Comparison of ENCODE assay signal across 8 cellular contexts in the genomic region with DNA sequence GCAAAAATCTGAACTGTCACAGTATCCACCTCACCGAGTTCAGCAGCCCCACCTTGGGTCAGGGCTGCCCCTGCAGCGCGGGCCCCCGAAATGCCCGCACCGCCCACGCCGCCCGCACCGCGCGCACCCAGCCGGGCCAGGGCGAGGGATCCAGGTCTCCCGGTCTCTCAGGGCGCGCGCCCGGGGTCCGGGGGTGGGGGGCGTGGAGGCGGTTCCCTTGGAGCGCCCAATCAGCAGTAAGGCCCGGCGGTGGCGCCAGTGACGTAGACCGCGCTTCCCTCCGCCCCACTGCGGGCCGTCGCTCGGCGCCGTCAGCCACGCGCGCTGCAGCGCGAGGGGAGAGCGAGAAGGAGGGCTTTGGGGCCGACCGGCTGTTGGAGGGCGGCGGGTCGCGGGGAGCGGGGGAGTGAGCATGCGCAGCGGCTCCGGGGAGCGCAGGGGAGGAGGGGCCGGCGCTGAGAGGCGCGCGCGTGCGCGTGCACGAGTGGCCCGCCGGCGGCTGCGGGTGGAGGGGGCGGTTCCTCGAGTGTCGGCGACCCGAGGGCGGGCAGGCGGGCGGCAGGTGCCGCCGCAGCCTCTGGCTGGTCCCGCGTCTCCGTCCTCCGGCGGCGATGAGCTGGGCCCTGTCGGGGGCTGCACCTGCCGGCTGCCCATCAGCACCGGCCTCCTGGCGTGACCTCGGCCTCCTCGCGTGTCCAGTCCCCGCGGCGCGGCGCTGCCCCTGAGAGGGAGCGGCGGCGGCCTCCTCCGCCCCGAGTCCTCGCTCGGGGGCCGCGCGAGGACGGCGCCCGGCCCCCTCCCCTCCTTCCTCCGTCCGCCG. TPM values are rescaled to one million over a fixed set of nuclear protein-coding genes. Genes with fewer than 3 reads are reported as not detected.
DNase-seq lines count a peak whose midpoint lies in the region; ATAC-seq and TF ChIP-seq lines count a peak whose summit lies in the region.

A gene with protein sequence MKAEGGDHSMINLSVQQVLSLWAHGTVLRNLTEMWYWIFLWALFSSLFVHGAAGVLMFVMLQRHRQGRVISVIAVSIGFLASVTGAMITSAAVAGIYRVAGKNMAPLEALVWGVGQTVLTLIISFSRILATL (plus strand): TSS at position 521 of the 820 bp plus-strand sequence. CDS start 529 bp downstream, outside the sequence.

- H3K36me3 Mint-ChIP-seq in activated naive CD8-positive, alpha-beta T cell treated with anti-CD3 and anti-CD28 coated beads, Interleukin-2, amount 10 ng/mL, durations not matched to agents 7 days and 5 days: no peaks in the 10 kb centered on the region

- H3K23ac ChIP-seq in trophoblast cell (ENCODE audit: low read length): no peak within 1 kb of the TSS

- H3K27me3 Mint-ChIP-seq in activated naive CD8-positive, alpha-beta T cell treated with anti-CD3 and anti-CD28 coated beads, Interleukin-2, amount 10 ng/mL, durations not matched to agents 7 days and 5 days: peaks cover 43% of the 10 kb centered on the region

- peak; percentile 97 for DNase-seq in GM12865 (ENCODE audit: low read depth)
- peak; percentile 94 for DNase-seq in NCI-H1105 treated with DMSO at 0.1 percent for 48 hours (lab: John Stamatoyannopoulos, UW)
- peak; percentile 93 for DNase-seq in SKM-1 treated with dmso at 0.1 percent for 144 hours (lab: John Stamatoyannopoulos, UW; ENCODE audit: unreplicated experiment)
- peak; percentile 97 for DNase-seq in activated naive CD8-positive, alpha-beta T cell treated with anti-CD3 and anti-CD28 coated beads, Interleukin-2, amount 10 ng/mL, durations not matched to agents 7 days and 5 days
- DNase-seq in Right ventricle myocardium superior: peak; percentile 96
- peak; percentile 58 to 68 for DNase-seq in trophoblast cell
- DNase-seq in tibial artery: peak; percentile 86 to 95

- H3K14ac ChIP-seq in trophoblast cell (ENCODE audit: low read length): peak within 1 kb of the TSS; percentile 32

- H3K27ac ChIP-seq in trophoblast cell (ENCODE audit: low read depth, low read length): peak within 1 kb of the TSS; percentile 15
- H3K27ac ChIP-seq in tibial artery: peak within 1 kb of the TSS; percentile 71 to 77

- H2BK12ac ChIP-seq in trophoblast cell (ENCODE audit: low read length): no peak within 1 kb of the TSS

- H2AFZ ChIP-seq in trophoblast cell (ENCODE audit: insufficient read depth, low read length, poor library complexity): peak within 1 kb of the TSS; percentile 46

- H4K91ac ChIP-seq in trophoblast cell (ENCODE audit: low read depth, low read length): peak within 1 kb of the TSS; percentile 37

- H3K27ac Mint-ChIP-seq in activated naive CD8-positive, alpha-beta T cell treated with anti-CD3 and anti-CD28 coated beads, Interleukin-2, amount 10 ng/mL, durations not matched to agents 7 days and 5 days: peak within 1 kb of the TSS; percentile 60

- no peaks in the 10 kb centered on the region for H3K9me3 ChIP-seq in trophoblast cell (ENCODE audit: insufficient read depth, low read depth, low read length)
- H3K9me3 ChIP-seq in tibial artery: no peaks in the 10 kb centered on the region

- H3K27me3 ChIP-seq in trophoblast cell (ENCODE audit: insufficient read depth, low read length): no peaks in the 10 kb centered on the region
- H3K27me3 ChIP-seq in tibial artery: no peaks in the 10 kb centered on the region

- H3K36me3 ChIP-seq in trophoblast cell (ENCODE audit: control insufficient read depth in 1 of 2, insufficient read depth in 2 of 2, low read length in 2 of 2) (no peaks in the 10 kb centered on the region), tibial artery (no peaks in the 10 kb centered on the region)

- H3K9me3 Mint-ChIP-seq in activated naive CD8-positive, alpha-beta T cell treated with anti-CD3 and anti-CD28 coated beads, Interleukin-2, amount 10 ng/mL, durations not matched to agents 7 days and 5 days: no peaks in the 10 kb centered on the region

- ATAC-seq in HG02759 (IDR thresholded peaks at IDR 0.05; ENCODE audit: unreplicated experiment) (peak; percentile 97), Right ventricle myocardium superior (ENCODE audit: poor library complexity) (peak; percentile 98)
- ATAC-seq in activated naive CD8-positive, alpha-beta T cell treated with anti-CD3 and anti-CD28 coated beads, Interleukin-2, amount 10 ng/mL, durations not matched to agents 7 days and 5 days (ENCODE audit: low read depth): peak; percentile 97

- WGBS in trophoblast cell (ENCODE audit: extremely low coverage, insufficient coverage, insufficient read length): no CpG with 5 or more reads among the region's 110 CpGs

- H3K4me3 ChIP-seq in GM12865 (ENCODE audit: low read depth, low read length): peak within 1 kb of the TSS; percentile 89
- H3K4me3 ChIP-seq in trophoblast cell (ENCODE audit: low read depth, low read length): peak within 1 kb of the TSS; percentile 92
- peak within 1 kb of the TSS; percentile 95 to 96 for H3K4me3 ChIP-seq in tibial artery

- H2AK5ac ChIP-seq in trophoblast cell (ENCODE audit: low read length): no peak within 1 kb of the TSS

- peaks cover 9% of the 10 kb centered on the region for H3K4me1 Mint-ChIP-seq in activated naive CD8-positive, alpha-beta T cell treated with anti-CD3 and anti-CD28 coated beads, Interleukin-2, amount 10 ng/mL, durations not matched to agents 7 days and 5 days

- H3K79me1 ChIP-seq in trophoblast cell (ENCODE audit: low read length): peaks cover 4% of the 10 kb centered on the region

- H4K12ac ChIP-seq in trophoblast cell (ENCODE audit: low read depth, low read length): peak within 1 kb of the TSS; percentile 48

- POLR2A ChIA-PET in activated naive CD8-positive, alpha-beta T cell treated with anti-CD3 and anti-CD28 coated beads, Interleukin-2, amount 10 ng/mL, durations not matched to agents 7 days and 5 days (lab: Charles Lee): no interaction called here

- H2BK5ac ChIP-seq in trophoblast cell (ENCODE audit: low read depth, low read length, poor library complexity): no peak within 1 kb of the TSS

- H3K4me2 ChIP-seq in trophoblast cell (ENCODE audit: low read length): peak within 1 kb of the TSS; percentile 89

- no peak within 1 kb of the TSS for H2BK120ac ChIP-seq in trophoblast cell (ENCODE audit: insufficient read depth, low read length, poor library complexity)

- H3K9ac ChIP-seq in trophoblast cell (ENCODE audit: low read length): peak within 1 kb of the TSS; percentile 60

- TF ChIP-seq CTCF in GM12865 (IDR thresholded peaks at IDR 0.05; ENCODE audit: insufficient read depth, low read depth, low read length, missing control alignments) (no peak), tibial artery (IDR thresholded peaks at IDR 0.05) (no peak)

- peak within 1 kb of the TSS; percentile 10 for H3K18ac ChIP-seq in trophoblast cell (ENCODE audit: low read length)

- H3K4me1 ChIP-seq in trophoblast cell (ENCODE audit: control insufficient read depth in 1 of 2, insufficient read depth in 2 of 2, low read length in 2 of 2) (peaks cover 0 to 2% of the 10 kb centered on the region in 2 experiments), tibial artery (peaks cover 0 to 14% (median 3%) of the 10 kb centered on the region in 4 donors)

- peaks cover 3% of the 10 kb centered on the region for H3K79me2 ChIP-seq in trophoblast cell (ENCODE audit: control insufficient read depth, insufficient read depth, low read length, poor library complexity)

- intact Hi-C loops in Right ventricle myocardium superior (cut with DNase I): no loop called here
- intact Hi-C loops in tibial artery (cut with DNase I; ENCODE audit: low total_unique reads): no loop called here

- H4K8ac ChIP-seq in trophoblast cell (ENCODE audit: low read depth, low read length): peak within 1 kb of the TSS; percentile 17

- H3K4ac ChIP-seq in trophoblast cell (ENCODE audit: low read depth, low read length): no peak within 1 kb of the TSS

- H3K4me3 Mint-ChIP-seq in activated naive CD8-positive, alpha-beta T cell treated with anti-CD3 and anti-CD28 coated beads, Interleukin-2, amount 10 ng/mL, durations not matched to agents 7 days and 5 days: peak within 1 kb of the TSS; percentile 90

RNA-seq across cellular contexts. Expression of the gene that starts here (rescaled TPM):
- total RNA-seq in activated naive CD8-positive, alpha-beta T cell treated with anti-CD3 and anti-CD28 coated beads, Interleukin-2, amount 10 ng/mL, durations not matched to agents 7 days and 5 days: 1 to 10 TPM; 1.4 to 1.6 TPM
- 4.5 TPM for total RNA-seq in Right ventricle myocardium superior
- polyA plus RNA-seq in trophoblast cell (2013): 3.2 TPM in 2 replicates

Comparison
In these comparisons a context has a peak if more than half of its experiments do, and no peak if none do; other contexts are left out.
1. Peak in every context shown above with its lines: DNase-seq, ATAC-seq, H3K4me3 ChIP-seq and H3K27ac ChIP-seq.